ENCODE assay signal across 1 cellular context in the genomic region with DNA sequence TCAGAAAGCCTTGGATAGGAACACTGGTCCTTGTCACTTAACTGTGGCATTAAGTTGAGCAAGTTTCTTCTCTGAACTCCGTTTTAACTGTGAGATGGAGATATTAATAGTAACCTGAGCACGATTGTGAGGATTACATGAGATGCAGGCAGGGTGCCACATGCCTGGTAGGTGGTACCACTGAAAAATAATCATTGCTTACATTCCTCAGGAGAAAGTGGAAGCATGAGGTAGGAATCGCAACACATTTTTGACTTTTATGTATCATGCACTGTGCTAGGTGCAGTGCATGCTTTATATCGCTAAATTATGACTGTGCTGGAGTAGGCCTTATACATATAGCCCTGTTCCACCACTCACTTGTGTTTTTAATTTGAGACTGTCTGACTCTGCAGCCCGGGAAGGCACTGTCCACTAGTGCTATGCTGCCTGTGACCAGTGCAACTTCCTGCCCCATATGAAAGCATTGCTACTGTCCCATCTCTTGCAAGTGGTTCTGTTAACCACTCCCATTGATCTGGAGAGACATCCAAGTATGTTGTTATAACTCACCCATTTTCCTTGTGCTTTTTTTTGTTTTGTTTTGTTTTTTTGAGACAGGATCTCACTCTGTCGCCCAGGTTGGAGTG.
TF ChIP-seq lines count a peak whose summit lies in the region.

No MANE protein-coding gene starts in this region.

TF ChIP-seq in SK-N-SH, 30 proteins besides CTCF, POLR2A, EP300 and RAD21 (continued from another document):
- TF ChIP-seq RXRA (IDR thresholded peaks at IDR 0.05; ENCODE audit: borderline replicate concordance, low read depth) = no peak
- no peak for TF ChIP-seq SIN3A (IDR thresholded peaks at IDR 0.05; ENCODE audit: borderline replicate concordance, low read depth, low read length)
- TF ChIP-seq YY1 (IDR thresholded peaks at IDR 0.05; ENCODE audit: low read depth) = no peak
- TF ChIP-seq TEAD4 (IDR thresholded peaks at IDR 0.05; ENCODE audit: borderline replicate concordance, insufficient read depth) = no peak
- no peak for TF ChIP-seq ELF1 (IDR thresholded peaks at IDR 0.05)
- no peak for TF ChIP-seq TAF1 (IDR thresholded peaks at IDR 0.05; ENCODE audit: borderline replicate concordance, low read depth, low read length)
